ENCODE assay signal across 10 cellular contexts in genomic region chr1:100713027-100713426, GRCh38. TPM values are rescaled to one million over a fixed set of nuclear protein-coding genes. Genes with fewer than 3 reads are reported as not detected.
A peak's percentile ranks its signal among the peaks of the same experiment; 100 is the strongest.
DNase-seq lines count a peak whose midpoint lies in the region; ATAC-seq and TF ChIP-seq lines count a peak whose summit lies in the region.
"Not testable (repeated sequence)": the region's sequence is repeated elsewhere in the genome, so short reads cannot be mapped to it uniquely, and the experiment has no call there.
"Had no signal": no experiment of that assay in that cellular context is flagged by ENCODE, and none has a peak within 500 bp of the region (broad histone marks: within the 10 kb centered on the region; RNA-seq: fewer than 3 reads in every experiment).

No MANE protein-coding gene starts in this region.

- peak; percentile 60 for DNase-seq in Daoy (ENCODE audit: low read depth)
- DNase-seq in PC-9: not testable (repeated sequence)
- peak; percentile 92 for DNase-seq in activated CD8-positive, alpha-beta T cell treated with anti-CD3 and anti-CD28 coated beads for 36 hours
- DNase-seq in activated T-cell treated with anti-CD3 and anti-CD28 coated beads, Interleukin-2, amount 50 U/mL, for 48 hours: peak; percentile 83
- DNase-seq in amniotic epithelial cell (ENCODE audit: low read depth): peak; percentile 79
- DNase-seq in mucosa of gallbladder (ENCODE audit: low spot score): peak; percentile 13
- peak; percentile 11 for DNase-seq in stimulated activated CD4-positive, alpha-beta T cell treated with anti-CD3 and anti-CD28 coated beads, Interleukin-4, amount 100 ng/mL, for 24 hours
- peak; percentile 41 for DNase-seq in stimulated activated CD8-positive, alpha-beta memory T cell treated with anti-CD3 and anti-CD28 coated beads, Interleukin-7, amount 100 ng/mL, for 24 hours (ENCODE audit: low read depth)

- BruUV-seq in PC-9 (replicated peaks; lab: Mats Ljungman, UMichigan): not testable (repeated sequence)

- not testable (repeated sequence) for H3K9me2 ChIP-seq in PC-9 (ENCODE audit: insufficient read depth)

- H3K4me3 Mint-ChIP-seq in activated CD8-positive, alpha-beta T cell treated with anti-CD3 and anti-CD28 coated beads for 36 hours: peak overlapping the region; percentile 46

- peak overlapping the region; percentile 72 for H3K27ac Mint-ChIP-seq in activated CD8-positive, alpha-beta T cell treated with anti-CD3 and anti-CD28 coated beads for 36 hours

- H4K20me1 ChIP-seq in PC-9 (ENCODE audit: insufficient read depth): not testable (repeated sequence)

- not testable (repeated sequence) for H3K36me3 Mint-ChIP-seq in activated CD8-positive, alpha-beta T cell treated with anti-CD3 and anti-CD28 coated beads for 36 hours (ENCODE audit: low read depth)

- not testable (repeated sequence) for H3K27me3 Mint-ChIP-seq in activated CD8-positive, alpha-beta T cell treated with anti-CD3 and anti-CD28 coated beads for 36 hours

- H3K9me3 Mint-ChIP-seq in activated CD8-positive, alpha-beta T cell treated with anti-CD3 and anti-CD28 coated beads for 36 hours: not testable (repeated sequence)

- TF ChIP-seq CTCF in PC-9 (conservative IDR thresholded peaks at IDR 0.05); activated CD8-positive, alpha-beta T cell treated with anti-CD3 and anti-CD28 coated beads for 36 hours (IDR thresholded peaks at IDR 0.05): not testable (repeated sequence)

- peak; percentile 87 for ATAC-seq in activated CD8-positive, alpha-beta T cell treated with anti-CD3 and anti-CD28 coated beads for 36 hours

- H3K4me2 ChIP-seq in PC-9: 0 out of 2 replicates have a peak overlapping the region, but pooled peaks have one; percentile 53

- POLR2A ChIA-PET in PC-9 (lab: Charles Lee; ENCODE audit: unreplicated experiment): not testable (repeated sequence)
- POLR2A ChIA-PET in activated CD8-positive, alpha-beta T cell treated with anti-CD3 and anti-CD28 coated beads for 36 hours (lab: Charles Lee): interaction anchor here (0.8 kb wide), 1 partner anchor 234 kb away, joined by 3 read pairs; no protein-coding TSS in a partner anchor

- peak overlapping the region; percentile 64; the same call in 1 of the 2 replicates for H2AFZ ChIP-seq in PC-9

- H3F3A ChIP-seq in PC-9 (ENCODE audit: insufficient read depth, low read depth): peaks cover 21% of the 10 kb centered on the region

- H3K4me3 ChIP-seq in PC-9: not testable (repeated sequence)

- CTCF ChIA-PET in PC-9 (lab: Charles Lee): not testable (repeated sequence)
- CTCF ChIA-PET in activated CD8-positive, alpha-beta T cell treated with anti-CD3 and anti-CD28 coated beads for 36 hours (lab: Charles Lee): interaction anchor here (0.8 to 1.7 kb wide), 4 partner anchors 106 to 182 kb away, joined by 3 to 6 read pairs (median 3); no protein-coding TSS in a partner anchor

- H3K27ac ChIP-seq in PC-9: peak overlapping the region; percentile 91

- not testable (repeated sequence) for H3K27me3 ChIP-seq in PC-9 (ENCODE audit: insufficient read depth, low read depth)

- H3K79me2 ChIP-seq in PC-9 (ENCODE audit: low read depth): not testable (repeated sequence)

- intact Hi-C loops in PC-9 (cut with micrococcal nuclease; ENCODE audit: unreplicated experiment): loop anchor here (5.0 kb wide), 2 partner anchors 106 to 154 kb away; no protein-coding TSS in a partner anchor
- intact Hi-C loops in activated CD8-positive, alpha-beta T cell treated with anti-CD3 and anti-CD28 coated beads for 36 hours (cut with micrococcal nuclease): not testable (repeated sequence)

- peaks cover 38% of the 10 kb centered on the region for H3K4me1 Mint-ChIP-seq in activated CD8-positive, alpha-beta T cell treated with anti-CD3 and anti-CD28 coated beads for 36 hours (ENCODE audit: low read depth)

- H3K9me3 ChIP-seq in PC-9 (ENCODE audit: insufficient read depth, low read depth): peaks cover 11% of the 10 kb centered on the region

- not testable (repeated sequence) for H3K36me3 ChIP-seq in PC-9 (ENCODE audit: low read depth)

- H3K4me1 ChIP-seq in PC-9 (replicated peaks; ENCODE audit: insufficient read depth): peaks cover 41% of the 10 kb centered on the region

RNA-seq across cellular contexts. Expression of gene VCAM1, which starts 6.5 kb away (rescaled TPM):
- 58.1 and 81.5 TPM in 2 replicates for total RNA-seq in Daoy (2014; rRNA removed; shearing (Covaris generic))
- total RNA-seq in PC-9 (2021) (not detected in 2 replicates), mucosa of gallbladder (9.7 TPM)
- total RNA-seq in activated CD8-positive, alpha-beta T cell treated with anti-CD3 and anti-CD28 coated beads for 36 hours: 1 to 10 TPM in 1 of 2 experiments, under 1 TPM in 1; 0.83 to 1.1 TPM
- total RNA-seq: HT-29, progenitor cell of endocrine pancreas had no signal
